ENCODE assay signal across 8 cellular contexts in genomic region chr1:202807926-202808757, GRCh38. TPM values are rescaled to one million over a fixed set of nuclear protein-coding genes. Genes with fewer than 3 reads are reported as not detected.
DNase-seq lines count a peak whose midpoint lies in the region; ATAC-seq and TF ChIP-seq lines count a peak whose summit lies in the region.

Gene KDM5B, minus strand, starts transcription at chr1:202808421. Its CDS starts 116 bp downstream, at chr1:202808305.

- H3K9me2 ChIP-seq in HCT116 (ENCODE audit: insufficient read depth), result no peaks in the 10 kb centered on the region
- no peaks in the 10 kb centered on the region for H3K9me2 ChIP-seq in Karpas-422 (replicated peaks; ENCODE audit: insufficient read depth, low read length)

- H3K27ac ChIP-seq in HCT116 (ENCODE audit: low read depth, low read length) (peak within 1 kb of the TSS; percentile 75; the same call in 1 of the 2 replicates), Panc1 (ENCODE audit: low read length) (peak within 1 kb of the TSS; percentile 89), esophagus squamous epithelium (peak within 1 kb of the TSS; percentile 90 to 95 (median 94)), Karpas-422 (ENCODE audit: low read length) (no peak within 1 kb of the TSS)

- H3K27ac Mint-ChIP-seq in activated T-cell treated with anti-CD3 and anti-CD28 coated beads, Interleukin-2, amount 50 U/mL, for 72 hours, result peak within 1 kb of the TSS; percentile 79

- no peaks in the 10 kb centered on the region for H3K27me3 ChIP-seq in HCT116 (ENCODE audit: insufficient read depth, low read length)
- H3K27me3 ChIP-seq in Panc1 (ENCODE audit: control insufficient read depth, insufficient read depth, low read length), result no peaks in the 10 kb centered on the region
- no peaks in the 10 kb centered on the region for H3K27me3 ChIP-seq in esophagus squamous epithelium
- H3K27me3 ChIP-seq in mucosa of stomach (ENCODE audit: control insufficient read depth, insufficient read depth, low read length), result no peaks in the 10 kb centered on the region
- H3K27me3 ChIP-seq in Karpas-422 (ENCODE audit: low read length), result no peaks in the 10 kb centered on the region

- TF ChIP-seq RAD21 in HCT116 (IDR thresholded peaks at IDR 0.05; ENCODE audit: low read depth), result no peak

- WGBS in esophagus squamous epithelium, 2 donors, result 0% methylated on average over 1 of the region's 84 CpGs

- no peaks in the 10 kb centered on the region for H3K36me3 ChIP-seq in HCT116 (ENCODE audit: control insufficient read depth in 1 of 2, insufficient read depth in 2 of 2, low read length in 2 of 2)
- H3K36me3 ChIP-seq in Panc1 (ENCODE audit: control insufficient read depth, insufficient read depth, low read length), result no peaks in the 10 kb centered on the region; the same call in 1 of the 2 replicates
- no peaks in the 10 kb centered on the region for H3K36me3 ChIP-seq in esophagus squamous epithelium
- H3K36me3 ChIP-seq in mucosa of stomach (ENCODE audit: control insufficient read depth, insufficient read depth, low read length), result no peaks in the 10 kb centered on the region
- no peaks in the 10 kb centered on the region for H3K36me3 ChIP-seq in Karpas-422 (ENCODE audit: insufficient read depth, low read length)

- H4K20me1 ChIP-seq in HCT116 (ENCODE audit: insufficient read depth), result no peaks in the 10 kb centered on the region
- no peaks in the 10 kb centered on the region for H4K20me1 ChIP-seq in Karpas-422 (ENCODE audit: insufficient read depth, low read depth, low read length)

- peaks cover 60% of the 10 kb centered on the region for H3K4me1 Mint-ChIP-seq in activated T-cell treated with anti-CD3 and anti-CD28 coated beads, Interleukin-2, amount 50 U/mL, for 72 hours (ENCODE audit: low read depth)

- in situ Hi-C loops in Panc1 (cut with HindIII; ENCODE audit: low pct_unique_long_range_greater_than_20kb, low sequenced_read_pairs), result no loop called here

- TF ChIP-seq POLR2A in HCT116 (IDR thresholded peaks at IDR 0.05; ENCODE audit: borderline replicate concordance, extremely low read depth, insufficient read depth, insufficient read length), result peak; percentile 59
- TF ChIP-seq POLR2A in esophagus squamous epithelium (IDR thresholded peaks at IDR 0.05), result peak in 2 of 4 donors; percentile 80 to 83

- CTCF ChIA-PET in HCT116 (lab: Charles Lee), result no interaction called here
- CTCF ChIA-PET in Panc1 (lab: Charles Lee), result no interaction called here

- ATAC-seq in HCT116 (peak; percentile 33), Panc1 (peak; percentile 44)
- ATAC-seq in activated T-cell treated with anti-CD3 and anti-CD28 coated beads, Interleukin-2, amount 50 U/mL, for 72 hours (replicated peaks in 1 of 2), result peak; percentile 60 to 69

- H3K4me3 ChIP-seq in AG10803 (ENCODE audit: low read length) (peak within 1 kb of the TSS; percentile 86), HCT116 (replicated peaks in 1 of 2; ENCODE audit: low read depth in 1 of 2, low read length in 2 of 2) (peak within 1 kb of the TSS; percentile 78 to 82), Panc1 (ENCODE audit: low read depth in 2 of 2, low read length in 2 of 2) (peak within 1 kb of the TSS; percentile 78 to 94), esophagus squamous epithelium (peak within 1 kb of the TSS; percentile 79 to 88 (median 80)), mucosa of stomach (ENCODE audit: low read length) (peak within 1 kb of the TSS; percentile 61), Karpas-422 (ENCODE audit: low read length) (no peak within 1 kb of the TSS)

- RAD21 ChIA-PET in HCT116 (lab: Charles Lee; ENCODE audit: low non-redundant PET in 1 of 2, low total read pairs in 2 of 2, uncharacterized antibody in 2 of 2, unreplicated experiment in 2 of 2), result no interaction called here

- H3K79me2 ChIP-seq in HCT116 (ENCODE audit: insufficient read depth, low read length) (peaks cover 31% of the 10 kb centered on the region), Karpas-422 (ENCODE audit: low read length) (no peaks in the 10 kb centered on the region)

- H3K9ac ChIP-seq in HCT116 (ENCODE audit: low read length), result peak within 1 kb of the TSS; percentile 71
- peak within 1 kb of the TSS; percentile 90 for H3K9ac ChIP-seq in mucosa of stomach (ENCODE audit: low read length)
- H3K9ac ChIP-seq in Karpas-422 (ENCODE audit: low read length), result no peak within 1 kb of the TSS

- intact Hi-C loops in HCT116 (cut with micrococcal nuclease), result no loop called here
- intact Hi-C loops in Panc1 (cut with micrococcal nuclease; ENCODE audit: unreplicated experiment), result no loop called here
- intact Hi-C loops in esophagus squamous epithelium (cut with DNase I), result no loop called here

- H3K4me3 Mint-ChIP-seq in activated T-cell treated with anti-CD3 and anti-CD28 coated beads, Interleukin-2, amount 50 U/mL, for 72 hours, result peak within 1 kb of the TSS; percentile 91 to 98

- peak within 1 kb of the TSS; percentile 91 for H3K4me2 ChIP-seq in HCT116 (ENCODE audit: low read length)
- no peak within 1 kb of the TSS for H3K4me2 ChIP-seq in Karpas-422 (ENCODE audit: low read depth, low read length, poor library complexity, severe bottlenecking)

- H3K27me3 Mint-ChIP-seq in activated T-cell treated with anti-CD3 and anti-CD28 coated beads, Interleukin-2, amount 50 U/mL, for 72 hours (ENCODE audit: low read depth), result peaks cover 27% of the 10 kb centered on the region

- no peaks in the 10 kb centered on the region for H3K9me3 ChIP-seq in HCT116 (ENCODE audit: control insufficient read depth in 1 of 2, insufficient read depth in 1 of 2, low read depth in 1 of 2, low read length in 2 of 2)
- no peaks in the 10 kb centered on the region for H3K9me3 ChIP-seq in Panc1 (ENCODE audit: control insufficient read depth, insufficient read depth, low read depth, low read length)
- no peaks in the 10 kb centered on the region for H3K9me3 ChIP-seq in esophagus squamous epithelium
- no peaks in the 10 kb centered on the region for H3K9me3 ChIP-seq in mucosa of stomach (ENCODE audit: control insufficient read depth, low read length)
- no peaks in the 10 kb centered on the region for H3K9me3 ChIP-seq in Karpas-422 (ENCODE audit: low read length)

- peaks cover 38 to 74% of the 10 kb centered on the region in 2 experiments for H3K4me1 ChIP-seq in HCT116 (ENCODE audit: control insufficient read depth in 1 of 2, insufficient read depth in 2 of 2, low read length in 2 of 2)
- H3K4me1 ChIP-seq in Panc1 (ENCODE audit: control insufficient read depth, insufficient read depth, low read length), result peaks cover 42% of the 10 kb centered on the region
- peaks cover 16 to 82% (median 32%) of the 10 kb centered on the region in 3 donors for H3K4me1 ChIP-seq in esophagus squamous epithelium
- H3K4me1 ChIP-seq in mucosa of stomach (ENCODE audit: control insufficient read depth, insufficient read depth, low read length), result peaks cover 37% of the 10 kb centered on the region
- no peaks in the 10 kb centered on the region for H3K4me1 ChIP-seq in Karpas-422 (ENCODE audit: low read length)

- no peaks in the 10 kb centered on the region for H3K9me3 Mint-ChIP-seq in activated T-cell treated with anti-CD3 and anti-CD28 coated beads, Interleukin-2, amount 50 U/mL, for 72 hours

- H3K36me3 Mint-ChIP-seq in activated T-cell treated with anti-CD3 and anti-CD28 coated beads, Interleukin-2, amount 50 U/mL, for 72 hours (ENCODE audit: insufficient read depth in 2 of 2), result peaks cover 2 to 5% of the 10 kb centered on the region in 2 donors

- TF ChIP-seq CTCF in AG10803 (conservative IDR thresholded peaks at IDR 0.05; ENCODE audit: low read length) (no peak), HCT116 (IDR thresholded peaks at IDR 0.05 in 2 of 3, conservative IDR thresholded peaks at IDR 0.05 in 1 of 3; ENCODE audit: borderline replicate concordance in 1 of 3, insufficient read depth in 1 of 3, low read depth in 2 of 3, low read length in 2 of 3) (no peak), Panc1 (IDR thresholded peaks at IDR 0.05) (no peak), esophagus squamous epithelium (IDR thresholded peaks at IDR 0.05) (no peak)

- BruUV-seq in HCT116 (replicated peaks; lab: Mats Ljungman, UMichigan) (no TSS peak), Panc1 (replicated peaks; lab: Mats Ljungman, UMichigan) (no TSS peak)

- H2AFZ ChIP-seq in HCT116 (ENCODE audit: low read depth, low read length, poor library complexity, severe bottlenecking) (peak within 1 kb of the TSS; percentile 97), Karpas-422 (ENCODE audit: low read length) (no peak within 1 kb of the TSS)

- peak; percentile 82 for DNase-seq in AG10803 (ENCODE audit: low read depth)
- peak; percentile 40 for DNase-seq in HCT116 (ENCODE audit: low read depth, low spot score)
- peak; percentile 45 for DNase-seq in Panc1 (ENCODE audit: low read depth, low spot score)
- DNase-seq in activated T-cell treated with anti-CD3 and anti-CD28 coated beads, Interleukin-2, amount 50 U/mL, for 72 hours, result peak; percentile 78 to 85
- no peak for DNase-seq in esophagus squamous epithelium (lab: John Stamatoyannopoulos, UW)
- peak; percentile 50 to 51 for DNase-seq in stimulated activated CD8-positive, alpha-beta memory T cell treated with anti-CD3 and anti-CD28 coated beads, Interleukin-7, amount 100 ng/mL, for 48 hours (ENCODE audit: extremely low read depth in 1 of 2, low read depth in 1 of 2)
- no peak for DNase-seq in Karpas-422

- POLR2A ChIA-PET in HCT116 (lab: Charles Lee) (interaction anchor here (0.6 to 1.4 kb wide), 6 partner anchors 12 to 53 kb away, joined by 3 read pairs; no protein-coding TSS in a partner anchor), Panc1 (lab: Charles Lee) (interaction anchor here (0.7 kb wide), 1 partner anchor 26 kb away, joined by 3 read pairs; no protein-coding TSS in a partner anchor)

TF ChIP-seq in HCT116, 20 proteins besides CTCF, POLR2A, EP300 and RAD21 (continues in another document):
- peak; percentile 28; the same call in 1 of the 2 replicates for TF ChIP-seq JUND (IDR thresholded peaks at IDR 0.05)
- no peak for TF ChIP-seq SRF (IDR thresholded peaks at IDR 0.05; ENCODE audit: low read depth)
- no peak for TF ChIP-seq EZH2phosphoT487 (IDR thresholded peaks at IDR 0.05; ENCODE audit: borderline replicate concordance)
- peak; percentile 96 for TF ChIP-seq SIN3A (IDR thresholded peaks at IDR 0.05; ENCODE audit: low read depth)
- peak; percentile 94 for TF ChIP-seq POLR2AphosphoS5 (IDR thresholded peaks at IDR 0.05; ENCODE audit: low read depth, low read length)
- no peak for TF ChIP-seq CBX3 (IDR thresholded peaks at IDR 0.05; ENCODE audit: low read depth)
- TF ChIP-seq SP1 (IDR thresholded peaks at IDR 0.05; ENCODE audit: low read depth), result no peak; the same call in 1 of the 2 replicates

RNA-seq across cellular contexts. Expression of gene KDM5B, which starts in this region (rescaled TPM):
- total RNA-seq in HCT116 (2021; ENCODE audit: unreplicated experiment) (44.6 TPM), Panc1 (2021; ENCODE audit: unreplicated experiment) (83.6 TPM), esophagus squamous epithelium (10 to 100 TPM; 41.2 to 88.9 (median 60.3) TPM)
- 15.0 and 17.1 TPM in 2 replicates for polyA plus RNA-seq in HCT116 (2012)
- 29.3 TPM for polyA plus RNA-seq in Panc1 (2012; ENCODE audit: insufficient read length)
- 10 to 100 TPM; 47.0 to 53.6 TPM for total RNA-seq in activated T-cell treated with anti-CD3 and anti-CD28 coated beads, Interleukin-2, amount 50 U/mL, for 72 hours
- total RNA-seq in Karpas-422 (2014; rRNA removed; shearing (Covaris generic); ENCODE audit: low replicate concordance), result not detected in 2 replicates

Comparison
In these comparisons a context has a peak if more than half of its experiments do, and no peak if none do; other contexts are left out.
1. RNA of gene KDM5B (total RNA-seq): 83.6 TPM in Panc1 (single experiment), 41.2 to 88.9 TPM in esophagus squamous epithelium, 47.0 to 53.6 TPM in activated T-cell treated with anti-CD3 and anti-CD28 coated beads, Interleukin-2, amount 50 U/mL, for 72 hours and 44.6 TPM in HCT116 (single experiment); not detected in Karpas-422; every median in the first group is over 10 times any median in the second.
2. DNase-seq: peak in AG10803 (single experiment), HCT116 (single experiment), Panc1 (single experiment), activated T-cell treated with anti-CD3 and anti-CD28 coated beads, Interleukin-2, amount 50 U/mL, for 72 hours (2 of 2) and stimulated activated CD8-positive, alpha-beta memory T cell treated with anti-CD3 and anti-CD28 coated beads, Interleukin-7, amount 100 ng/mL, for 48 hours (2 of 2); none in esophagus squamous epithelium (single experiment) and Karpas-422 (single experiment).
3. Peak in every context shown above with its lines, with median percentiles within 50 percentile points of each other: ATAC-seq.